ENCODE assay signal across 1 cellular context in the genomic region with DNA sequence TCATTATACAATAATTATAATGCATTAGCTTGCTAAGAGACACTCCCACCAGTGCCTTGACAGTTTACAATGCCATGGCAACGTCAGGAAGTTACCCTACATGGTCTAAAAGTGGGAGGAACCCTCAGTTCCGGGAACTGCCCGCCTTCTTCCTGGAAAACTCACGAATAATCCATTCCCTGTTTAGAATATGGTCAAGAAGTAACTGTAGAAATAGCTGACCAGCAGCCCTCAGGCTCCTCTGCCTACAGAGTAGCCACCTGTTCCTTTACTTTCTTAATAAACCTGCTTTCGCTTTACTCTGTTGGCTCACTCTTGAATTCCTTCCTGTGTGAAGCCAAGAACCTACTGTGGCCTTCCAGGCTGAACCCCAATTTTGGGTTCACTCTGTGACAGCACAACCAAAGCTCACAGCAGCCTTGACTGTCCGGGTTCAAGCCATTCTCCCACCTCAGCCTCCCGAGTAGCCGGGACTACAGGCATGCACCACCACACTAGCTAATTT.
TF ChIP-seq lines count a peak whose summit lies in the region.

No MANE protein-coding gene starts in this region.

TF ChIP-seq in K562, 482 proteins besides CTCF, POLR2A, EP300 and RAD21 (continued from another document and continues in another):
- no peak; the same call in 1 of the 2 replicates for TF ChIP-seq ZFX (CRISPR knock-in tag; IDR thresholded peaks at IDR 0.05)
- TF ChIP-seq ELF1 (tag; IDR thresholded peaks at IDR 0.05): no peak
- no peak for TF ChIP-seq ARID3A (IDR thresholded peaks at IDR 0.05; ENCODE audit: borderline replicate concordance, low read depth, low read length)
- TF ChIP-seq GATAD2A (IDR thresholded peaks at IDR 0.05): no peak
- 0 out of 2 replicates have a peak, but pooled peaks have one; percentile 11 for TF ChIP-seq SPI1 (IDR thresholded peaks at IDR 0.05; ENCODE audit: borderline replicate concordance, low read depth, low read length)
- TF ChIP-seq ZNF436 (CRISPR knock-in tag; IDR thresholded peaks at IDR 0.05): no peak
- TF ChIP-seq, protein P1, sequence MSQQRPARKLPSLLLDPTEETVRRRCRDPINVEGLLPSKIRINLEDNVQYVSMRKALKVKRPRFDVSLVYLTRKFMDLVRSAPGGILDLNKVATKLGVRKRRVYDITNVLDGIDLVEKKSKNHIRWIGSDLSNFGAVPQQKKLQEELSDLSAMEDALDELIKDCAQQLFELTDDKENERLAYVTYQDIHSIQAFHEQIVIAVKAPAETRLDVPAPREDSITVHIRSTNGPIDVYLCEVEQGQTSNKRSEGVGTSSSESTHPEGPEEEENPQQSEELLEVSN (IDR thresholded peaks at IDR 0.05; ENCODE audit: borderline replicate concordance in 1 of 2, extremely low read depth in 1 of 2, insufficient read depth in 1 of 2, insufficient read length in 1 of 2, low read depth in 1 of 2, low read length in 1 of 2, poor library complexity in 1 of 2, severe bottlenecking in 1 of 2): no peak
- peak; percentile 48 for TF ChIP-seq KDM5B (IDR thresholded peaks at IDR 0.05; ENCODE audit: insufficient replicate concordance, low read depth, low read length)
- TF ChIP-seq ZEB2 (IDR thresholded peaks at IDR 0.05): no peak
- no peak for TF ChIP-seq CBX5 (IDR thresholded peaks at IDR 0.05; ENCODE audit: borderline replicate concordance, low read depth)
- no peak for TF ChIP-seq ZHX1 (conservative IDR thresholded peaks at IDR 0.05; ENCODE audit: low read length)
- no peak for TF ChIP-seq TCF15 (CRISPR knock-in tag; IDR thresholded peaks at IDR 0.05)
- TF ChIP-seq FOXO4 (CRISPR knock-in tag; IDR thresholded peaks at IDR 0.05): no peak
- TF ChIP-seq SMC3 (conservative IDR thresholded peaks at IDR 0.05; ENCODE audit: insufficient read depth, low read depth, low read length): no peak
- no peak for TF ChIP-seq NFYB (IDR thresholded peaks at IDR 0.05; ENCODE audit: extremely low read depth, insufficient read length)
- TF ChIP-seq NR2F6 (CRISPR knock-in tag; IDR thresholded peaks at IDR 0.05): no peak
- TF ChIP-seq CEBPB (tag; IDR thresholded peaks at IDR 0.05): no peak
- TF ChIP-seq RFX1 (IDR thresholded peaks at IDR 0.05): peak; percentile 97
- 0 out of 2 replicates have a peak, but pooled peaks have one; percentile 17 for TF ChIP-seq KLF16 (IDR thresholded peaks at IDR 0.05)
- TF ChIP-seq, protein P2, sequence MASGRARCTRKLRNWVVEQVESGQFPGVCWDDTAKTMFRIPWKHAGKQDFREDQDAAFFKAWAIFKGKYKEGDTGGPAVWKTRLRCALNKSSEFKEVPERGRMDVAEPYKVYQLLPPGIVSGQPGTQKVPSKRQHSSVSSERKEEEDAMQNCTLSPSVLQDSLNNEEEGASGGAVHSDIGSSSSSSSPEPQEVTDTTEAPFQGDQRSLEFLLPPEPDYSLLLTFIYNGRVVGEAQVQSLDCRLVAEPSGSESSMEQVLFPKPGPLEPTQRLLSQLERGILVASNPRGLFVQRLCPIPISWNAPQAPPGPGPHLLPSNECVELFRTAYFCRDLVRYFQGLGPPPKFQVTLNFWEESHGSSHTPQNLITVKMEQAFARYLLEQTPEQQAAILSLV (tag; IDR thresholded peaks at IDR 0.05): no peak
- no peak for TF ChIP-seq ILF3 (IDR thresholded peaks at IDR 0.05; ENCODE audit: borderline replicate concordance)
- TF ChIP-seq, protein P3, sequence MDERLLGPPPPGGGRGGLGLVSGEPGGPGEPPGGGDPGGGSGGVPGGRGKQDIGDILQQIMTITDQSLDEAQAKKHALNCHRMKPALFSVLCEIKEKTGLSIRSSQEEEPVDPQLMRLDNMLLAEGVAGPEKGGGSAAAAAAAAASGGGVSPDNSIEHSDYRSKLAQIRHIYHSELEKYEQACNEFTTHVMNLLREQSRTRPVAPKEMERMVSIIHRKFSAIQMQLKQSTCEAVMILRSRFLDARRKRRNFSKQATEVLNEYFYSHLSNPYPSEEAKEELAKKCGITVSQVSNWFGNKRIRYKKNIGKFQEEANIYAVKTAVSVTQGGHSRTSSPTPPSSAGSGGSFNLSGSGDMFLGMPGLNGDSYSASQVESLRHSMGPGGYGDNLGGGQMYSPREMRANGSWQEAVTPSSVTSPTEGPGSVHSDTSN (CRISPR knock-in tag; IDR thresholded peaks at IDR 0.05; ENCODE audit: low read depth): no peak
- TF ChIP-seq, protein P3 (tag; conservative IDR thresholded peaks at IDR 0.05; ENCODE audit: low read depth): peak; percentile 72; the same call in 1 of the 2 replicates
- TF ChIP-seq, protein P4, sequence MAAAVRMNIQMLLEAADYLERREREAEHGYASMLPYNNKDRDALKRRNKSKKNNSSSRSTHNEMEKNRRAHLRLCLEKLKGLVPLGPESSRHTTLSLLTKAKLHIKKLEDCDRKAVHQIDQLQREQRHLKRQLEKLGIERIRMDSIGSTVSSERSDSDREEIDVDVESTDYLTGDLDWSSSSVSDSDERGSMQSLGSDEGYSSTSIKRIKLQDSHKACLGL (CRISPR knock-in tag; IDR thresholded peaks at IDR 0.05; ENCODE audit: borderline replicate concordance, poor library complexity, severe bottlenecking): no peak
- TF ChIP-seq KDM4B (IDR thresholded peaks at IDR 0.05; ENCODE audit: borderline replicate concordance in 2 of 2, low read depth in 1 of 2): no peak
- TF ChIP-seq, protein P5, sequence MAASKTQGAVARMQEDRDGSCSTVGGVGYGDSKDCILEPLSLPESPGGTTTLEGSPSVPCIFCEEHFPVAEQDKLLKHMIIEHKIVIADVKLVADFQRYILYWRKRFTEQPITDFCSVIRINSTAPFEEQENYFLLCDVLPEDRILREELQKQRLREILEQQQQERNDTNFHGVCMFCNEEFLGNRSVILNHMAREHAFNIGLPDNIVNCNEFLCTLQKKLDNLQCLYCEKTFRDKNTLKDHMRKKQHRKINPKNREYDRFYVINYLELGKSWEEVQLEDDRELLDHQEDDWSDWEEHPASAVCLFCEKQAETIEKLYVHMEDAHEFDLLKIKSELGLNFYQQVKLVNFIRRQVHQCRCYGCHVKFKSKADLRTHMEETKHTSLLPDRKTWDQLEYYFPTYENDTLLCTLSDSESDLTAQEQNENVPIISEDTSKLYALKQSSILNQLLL (CRISPR knock-in tag; IDR thresholded peaks at IDR 0.05; ENCODE audit: borderline replicate concordance): no peak
- TF ChIP-seq RAD51 (IDR thresholded peaks at IDR 0.05; ENCODE audit: borderline replicate concordance, low read depth): no peak
- no peak for TF ChIP-seq COPS2 (conservative IDR thresholded peaks at IDR 0.05)
- TF ChIP-seq MAFK (IDR thresholded peaks at IDR 0.05; ENCODE audit: low read length): no peak
- TF ChIP-seq ZNF561 (CRISPR knock-in tag; conservative IDR thresholded peaks at IDR 0.05): no peak
- TF ChIP-seq NR1H2 (CRISPR knock-in tag; IDR thresholded peaks at IDR 0.05): no peak
- TF ChIP-seq SNRNP70 (optimal IDR thresholded peaks at IDR 0.05; ENCODE audit: low read depth, low read length): no peak
- no peak for TF ChIP-seq KLF6 (CRISPR knock-in tag; IDR thresholded peaks at IDR 0.05; ENCODE audit: borderline replicate concordance)
- TF ChIP-seq NBN (IDR thresholded peaks at IDR 0.05; ENCODE audit: low read depth): no peak
- TF ChIP-seq, protein P6, sequence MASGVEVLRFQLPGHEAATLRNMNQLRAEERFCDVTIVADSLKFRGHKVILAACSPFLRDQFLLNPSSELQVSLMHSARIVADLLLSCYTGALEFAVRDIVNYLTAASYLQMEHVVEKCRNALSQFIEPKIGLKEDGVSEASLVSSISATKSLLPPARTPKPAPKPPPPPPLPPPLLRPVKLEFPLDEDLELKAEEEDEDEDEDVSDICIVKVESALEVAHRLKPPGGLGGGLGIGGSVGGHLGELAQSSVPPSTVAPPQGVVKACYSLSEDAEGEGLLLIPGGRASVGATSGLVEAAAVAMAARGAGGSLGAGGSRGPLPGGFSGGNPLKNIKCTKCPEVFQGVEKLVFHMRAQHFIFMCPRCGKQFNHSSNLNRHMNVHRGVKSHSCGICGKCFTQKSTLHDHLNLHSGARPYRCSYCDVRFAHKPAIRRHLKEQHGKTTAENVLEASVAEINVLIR (CRISPR knock-in tag; IDR thresholded peaks at IDR 0.05): no peak
- TF ChIP-seq NCOA6 (IDR thresholded peaks at IDR 0.05): peak; percentile 85
- TF ChIP-seq, protein P7, sequence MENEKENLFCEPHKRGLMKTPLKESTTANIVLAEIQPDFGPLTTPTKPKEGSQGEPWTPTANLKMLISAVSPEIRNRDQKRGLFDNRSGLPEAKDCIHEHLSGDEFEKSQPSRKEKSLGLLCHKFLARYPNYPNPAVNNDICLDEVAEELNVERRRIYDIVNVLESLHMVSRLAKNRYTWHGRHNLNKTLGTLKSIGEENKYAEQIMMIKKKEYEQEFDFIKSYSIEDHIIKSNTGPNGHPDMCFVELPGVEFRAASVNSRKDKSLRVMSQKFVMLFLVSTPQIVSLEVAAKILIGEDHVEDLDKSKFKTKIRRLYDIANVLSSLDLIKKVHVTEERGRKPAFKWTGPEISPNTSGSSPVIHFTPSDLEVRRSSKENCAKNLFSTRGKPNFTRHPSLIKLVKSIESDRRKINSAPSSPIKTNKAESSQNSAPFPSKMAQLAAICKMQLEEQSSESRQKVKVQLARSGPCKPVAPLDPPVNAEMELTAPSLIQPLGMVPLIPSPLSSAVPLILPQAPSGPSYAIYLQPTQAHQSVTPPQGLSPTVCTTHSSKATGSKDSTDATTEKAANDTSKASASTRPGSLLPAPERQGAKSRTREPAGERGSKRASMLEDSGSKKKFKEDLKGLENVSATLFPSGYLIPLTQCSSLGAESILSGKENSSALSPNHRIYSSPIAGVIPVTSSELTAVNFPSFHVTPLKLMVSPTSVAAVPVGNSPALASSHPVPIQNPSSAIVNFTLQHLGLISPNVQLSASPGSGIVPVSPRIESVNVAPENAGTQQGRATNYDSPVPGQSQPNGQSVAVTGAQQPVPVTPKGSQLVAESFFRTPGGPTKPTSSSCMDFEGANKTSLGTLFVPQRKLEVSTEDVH (IDR thresholded peaks at IDR 0.05; ENCODE audit: low read depth, partially characterized antibody): no peak
- no peak for TF ChIP-seq FOXM1 (IDR thresholded peaks at IDR 0.05; ENCODE audit: low read depth)
- no peak for TF ChIP-seq FOXM1 (CRISPR knock-in tag; IDR thresholded peaks at IDR 0.05; ENCODE audit: low read depth)
- no peak for TF ChIP-seq TSC22D4 (tag; IDR thresholded peaks at IDR 0.05)
- TF ChIP-seq ZNF696 (CRISPR knock-in tag; conservative IDR thresholded peaks at IDR 0.05): no peak
- TF ChIP-seq RBM15 (IDR thresholded peaks at IDR 0.05; ENCODE audit: insufficient read depth, low read length): no peak
- TF ChIP-seq ADNP (tag; IDR thresholded peaks at IDR 0.05): no peak
- TF ChIP-seq ELK3 (CRISPR knock-in tag; IDR thresholded peaks at IDR 0.05): no peak
